ENCODE assay signal across 3 cellular contexts in genomic region chr6:163433486-163433885, GRCh38.
TF ChIP-seq lines count a peak whose summit lies in the region.

No MANE protein-coding gene starts in this region.

TF ChIP-seq in HEK293, 187 proteins besides CTCF, POLR2A, EP300 and RAD21:
- TF ChIP-seq ZNF121 (tag by site-specific recombination; IDR thresholded peaks at IDR 0.05) = peak; percentile 57; the same call in 1 of the 2 replicates

TF ChIP-seq in WTC11, 78 proteins besides CTCF, POLR2A, EP300 and RAD21:
- TF ChIP-seq ZNF121 (CRISPR knock-in tag; IDR thresholded peaks at IDR 0.05) = peak; percentile 48; the same call in 1 of the 2 replicates

TF ChIP-seq in HepG2, 621 proteins besides CTCF, POLR2A, EP300 and RAD21:
- TF ChIP-seq ZNF121 (CRISPR knock-in tag; IDR thresholded peaks at IDR 0.05) = peak; percentile 71; the same call in 1 of the 2 replicates
